In genomic region chr2:128028668-128029054, GRCh38 we compare ENCODE assay signal across 8 cellular contexts. TPM values are rescaled to one million over a fixed set of nuclear protein-coding genes. Genes with fewer than 3 reads are reported as not detected.
DNase-seq lines count a peak whose midpoint lies in the region; ATAC-seq, FAIRE-seq and TF ChIP-seq lines count a peak whose summit lies in the region.

No MANE protein-coding gene starts in this region.

- peaks cover 2% of the 10 kb centered on the region for H3K9me3 Mint-ChIP-seq in activated naive CD4-positive, alpha-beta T cell treated with anti-CD3 and anti-CD28 coated beads for 36 hours
- H3K9me3 Mint-ChIP-seq in astrocyte (ENCODE audit: unreplicated experiment): peaks cover 7% of the 10 kb centered on the region

- H3K27me3 Mint-ChIP-seq in activated naive CD4-positive, alpha-beta T cell treated with anti-CD3 and anti-CD28 coated beads for 36 hours (ENCODE audit: low read depth): no peaks in the 10 kb centered on the region
- H3K27me3 Mint-ChIP-seq in astrocyte (ENCODE audit: low read depth, unreplicated experiment): peaks cover 23% of the 10 kb centered on the region

- no peak overlapping the region for H3K27ac Mint-ChIP-seq in activated naive CD4-positive, alpha-beta T cell treated with anti-CD3 and anti-CD28 coated beads for 36 hours
- H3K27ac Mint-ChIP-seq in astrocyte (ENCODE audit: unreplicated experiment): peak overlapping the region; percentile 31

- TF ChIP-seq POLR2A in lower leg skin (IDR thresholded peaks at IDR 0.05): no peak

- H3K4me2 ChIP-seq in astrocyte (ENCODE audit: low read length): peak overlapping the region; percentile 95

- no peaks in the 10 kb centered on the region for H3K36me3 ChIP-seq in astrocyte (ENCODE audit: insufficient read depth, low read length)
- no peaks in the 10 kb centered on the region for H3K36me3 ChIP-seq in tibial artery

- FAIRE-seq in astrocyte (lab: Jason Lieb, UNC): no peak

- WGBS in lower leg skin, 2 donors: 0% methylated on average over 1 of the region's 1 CpG

- H3K4me3 Mint-ChIP-seq in activated naive CD4-positive, alpha-beta T cell treated with anti-CD3 and anti-CD28 coated beads for 36 hours: peak overlapping the region; percentile 80
- H3K4me3 Mint-ChIP-seq in astrocyte (ENCODE audit: unreplicated experiment): peak overlapping the region; percentile 84

- peak overlapping the region; percentile 89 for H3K9ac ChIP-seq in astrocyte (ENCODE audit: low read length)

- peak overlapping the region; percentile 72 for H3K4me3 ChIP-seq in astrocyte (ENCODE audit: insufficient read depth, low read depth, low read length)
- H3K4me3 ChIP-seq in lower leg skin (ENCODE audit: low read depth, poor library complexity, severe bottlenecking): peak overlapping the region; percentile 47
- H3K4me3 ChIP-seq in tibial artery: peak overlapping the region; percentile 80 to 99

- H3K36me3 Mint-ChIP-seq in activated naive CD4-positive, alpha-beta T cell treated with anti-CD3 and anti-CD28 coated beads for 36 hours (ENCODE audit: low read depth): peaks cover 2% of the 10 kb centered on the region
- H3K36me3 Mint-ChIP-seq in astrocyte (ENCODE audit: low read depth, unreplicated experiment): no peaks in the 10 kb centered on the region

- H3K27ac ChIP-seq in astrocyte (ENCODE audit: low read depth, low read length): no peak overlapping the region
- peak overlapping the region; percentile 91 to 98 for H3K27ac ChIP-seq in tibial artery

- H4K20me1 ChIP-seq in astrocyte (ENCODE audit: insufficient read depth, low read length): peaks cover 18% of the 10 kb centered on the region

- H2AFZ ChIP-seq in astrocyte (ENCODE audit: low read depth, low read length): peak overlapping the region; percentile 95

- H3K4me1 ChIP-seq in astrocyte (ENCODE audit: insufficient read depth, low read length) (no peaks in the 10 kb centered on the region), tibial artery (peaks cover 0 to 17% (median 7%) of the 10 kb centered on the region in 4 donors)

- peaks cover 11% of the 10 kb centered on the region for H3K4me1 Mint-ChIP-seq in activated naive CD4-positive, alpha-beta T cell treated with anti-CD3 and anti-CD28 coated beads for 36 hours (ENCODE audit: low read depth)
- peaks cover 2% of the 10 kb centered on the region for H3K4me1 Mint-ChIP-seq in astrocyte (ENCODE audit: low read depth, unreplicated experiment)

- H3K27me3 ChIP-seq in astrocyte (ENCODE audit: insufficient read depth, low read length): no peaks in the 10 kb centered on the region
- H3K27me3 ChIP-seq in tibial artery: no peaks in the 10 kb centered on the region

- no peak for ATAC-seq in GM21423 (IDR thresholded peaks at IDR 0.05; ENCODE audit: unreplicated experiment)

- no peak for TF ChIP-seq CTCF in astrocyte (IDR thresholded peaks at IDR 0.05; ENCODE audit: insufficient read depth, low read depth, low read length)
- TF ChIP-seq CTCF in lower leg skin (IDR thresholded peaks at IDR 0.05): no peak
- no peak for TF ChIP-seq CTCF in tibial artery (IDR thresholded peaks at IDR 0.05)

- CTCF ChIA-PET in activated naive CD4-positive, alpha-beta T cell treated with anti-CD3 and anti-CD28 coated beads for 36 hours (lab: Charles Lee): interaction anchor here (0.7 kb wide), 1 partner anchor 13 kb away, joined by 3 read pairs; no protein-coding TSS in a partner anchor

- no peak for DNase-seq in activated naive CD4-positive, alpha-beta T cell treated with anti-CD3 and anti-CD28 coated beads for 36 hours
- DNase-seq in activated naive CD4-positive, alpha-beta T cell treated with anti-CD3 and anti-CD28 coated beads, Interleukin-2, amount 50 U/mL, for 16 hours: no peak
- no peak for DNase-seq in astrocyte (ENCODE audit: low read depth)
- no peak for DNase-seq in lower leg skin (ENCODE audit: low spot score in 2 of 2)
- no peak for DNase-seq in tibial artery
- DNase-seq in NCI-H2196 (lab: John Stamatoyannopoulos, UW; ENCODE audit: unreplicated experiment): no peak
- DNase-seq in ecto neural progenitor cell (ENCODE audit: low spot score): no peak

- intact Hi-C loops in activated naive CD4-positive, alpha-beta T cell treated with anti-CD3 and anti-CD28 coated beads for 36 hours (cut with micrococcal nuclease): loop anchor here (1.0 to 5.0 kb wide), 11 partner anchors 63 to 1848 kb away; partner anchors contain the start of genes ERCC3, GYPC, MAP3K2 and POLR2D
- intact Hi-C loops in lower leg skin (cut with DNase I; ENCODE audit: low total_unique reads): no loop called here
- intact Hi-C loops in tibial artery (cut with DNase I; ENCODE audit: low total_unique reads): loop anchor here (10.0 kb wide), 2 partner anchors 164 to 334 kb away; no protein-coding TSS in a partner anchor

- no peaks in the 10 kb centered on the region for H3K9me3 ChIP-seq in astrocyte (ENCODE audit: insufficient read depth, low read depth, low read length)
- H3K9me3 ChIP-seq in tibial artery: no peaks in the 10 kb centered on the region

- H3K79me2 ChIP-seq in astrocyte (ENCODE audit: insufficient read depth, low read length): peaks cover 30% of the 10 kb centered on the region

RNA-seq across cellular contexts. Expression of gene SAP130, which starts 0.8 kb away (rescaled TPM):
- total RNA-seq in activated naive CD4-positive, alpha-beta T cell treated with anti-CD3 and anti-CD28 coated beads for 36 hours: 10 to 100 TPM; 20.4 to 20.5 TPM
- total RNA-seq in astrocyte: 21.5 and 24.6 TPM in 2 replicates
- 10 to 100 TPM in 3 of 4 donors, 1 to 10 TPM in 1; 8.9 to 44.0 (median 11.7) TPM for total RNA-seq in lower leg skin
